ENCODE assay signal across 8 cellular contexts in genomic region chr16:67396159-67396774, GRCh38. TPM values are rescaled to one million over a fixed set of nuclear protein-coding genes. Genes with fewer than 3 reads are reported as not detected.
DNase-seq lines count a peak whose midpoint lies in the region; ATAC-seq and TF ChIP-seq lines count a peak whose summit lies in the region.

No MANE protein-coding gene starts in this region.

- intact Hi-C loops in right cardiac atrium (cut with DNase I) (loop anchor here in 1 of 4 donors (10.0 kb wide), 1 partner anchor 141 kb away; no protein-coding TSS in a partner anchor), sigmoid colon (cut with DNase I) (loop anchor here (5.0 kb wide), 2 partner anchors 119 to 149 kb away; partner anchors contain the start of genes FHOD1, PLEKHG4 and SLC9A5)

- TF ChIP-seq POLR2A in sigmoid colon (IDR thresholded peaks at IDR 0.05) = no peak

- no peaks in the 10 kb centered on the region for H3K27me3 ChIP-seq in adipocyte (replicated peaks; ENCODE audit: control insufficient read depth, insufficient read depth, low read length)
- no peaks in the 10 kb centered on the region for H3K27me3 ChIP-seq in right cardiac atrium (ENCODE audit: control insufficient read depth, insufficient read depth)
- H3K27me3 ChIP-seq in sigmoid colon = peaks cover 0 to 58% (median 26%) of the 10 kb centered on the region in 3 donors

- H3K4me3 ChIP-seq in adipocyte (ENCODE audit: low read length) = no peak overlapping the region
- no peak overlapping the region for H3K4me3 ChIP-seq in right cardiac atrium (ENCODE audit: low read length)
- H3K4me3 ChIP-seq in sigmoid colon = peak overlapping the region in 1 of 4 donors; percentile 15

- H3K4me1 ChIP-seq in adipocyte (ENCODE audit: control insufficient read depth, insufficient read depth, low read length) (peaks cover 25% of the 10 kb centered on the region), right cardiac atrium (ENCODE audit: control insufficient read depth, insufficient read depth, low read length) (peaks cover 22% of the 10 kb centered on the region), sigmoid colon (peaks cover 0 to 76% (median 63%) of the 10 kb centered on the region in 4 donors)

- WGBS in right cardiac atrium = 19% methylated on average over 27 of the region's 27 CpGs
- WGBS in sigmoid colon, 2 donors = 11 to 43% methylated on average over 27 of the region's 27 CpGs

- DNase-seq in COR-L47 (lab: John Stamatoyannopoulos, UW) (peak; percentile 99), NCI-H1436 treated with DMSO at 0.1 percent for 48 hours (lab: John Stamatoyannopoulos, UW) (peak; percentile 62), adipocyte (ENCODE audit: low read depth) (peak; percentile 48), right cardiac atrium (peak; percentile 94 to 96 (median 95)), sigmoid colon (peak; percentile 89), NOMO-1 (lab: John Stamatoyannopoulos, UW; ENCODE audit: unreplicated experiment in 2 of 2) (no peak)

- H3K9me3 ChIP-seq in adipocyte (ENCODE audit: control insufficient read depth, low read length) (no peaks in the 10 kb centered on the region), right cardiac atrium (ENCODE audit: control insufficient read depth, low read length) (no peaks in the 10 kb centered on the region), sigmoid colon (no peaks in the 10 kb centered on the region)

- ATAC-seq in right cardiac atrium (peak; percentile 51 to 78), GM21528 (IDR thresholded peaks at IDR 0.05; ENCODE audit: low FRiP score, unreplicated experiment) (no peak), GM21737 (IDR thresholded peaks at IDR 0.05; ENCODE audit: unreplicated experiment) (no peak)

- H3K36me3 ChIP-seq in adipocyte (ENCODE audit: control insufficient read depth, insufficient read depth, low read length, severe bottlenecking) = no peaks in the 10 kb centered on the region
- no peaks in the 10 kb centered on the region for H3K36me3 ChIP-seq in sigmoid colon

- H3K27ac ChIP-seq in right cardiac atrium (ENCODE audit: low read length) (peak overlapping the region; percentile 40), sigmoid colon (peak overlapping the region in 3 of 4 donors; percentile 42 to 70 (median 57))

- no peak overlapping the region for H3K9ac ChIP-seq in adipocyte (ENCODE audit: low read length)

- no peak for TF ChIP-seq CTCF in sigmoid colon (IDR thresholded peaks at IDR 0.05)

- no peak for TF ChIP-seq EP300 in sigmoid colon (IDR thresholded peaks at IDR 0.05)

RNA-seq across cellular contexts. Expression of gene TPPP3, which starts 3.0 kb away (rescaled TPM):
- 100 to 1,000 TPM in 1 of 4 donors, 10 to 100 TPM in 3; 21.9 to 183 (median 33.4) TPM for total RNA-seq in right cardiac atrium
- 64.6 TPM for polyA plus RNA-seq in right cardiac atrium
- 10 to 100 TPM in 3 of 4 donors, 1 to 10 TPM in 1; 8.1 to 27.4 (median 16.9) TPM for total RNA-seq in sigmoid colon
- 10 to 100 TPM in 1 of 3 donors, 1 to 10 TPM in 2; 2.4 to 13.6 (median 8.6) TPM for polyA plus RNA-seq in sigmoid colon

RNA-seq across cellular contexts. Expression of gene ZDHHC1, which starts 20.0 kb away (rescaled TPM):
- total RNA-seq in right cardiac atrium (10 to 100 TPM in 1 of 4 donors, 1 to 10 TPM in 3; 6.4 to 10.4 (median 6.4) TPM), sigmoid colon (10 to 100 TPM; 12.7 to 18.3 (median 16.1) TPM)
- polyA plus RNA-seq in right cardiac atrium (5.2 TPM), sigmoid colon (1 to 10 TPM; 4.2 to 6.6 (median 4.4) TPM)

RNA-seq across cellular contexts. Expression of gene HSD11B2, which starts 34.7 kb away (rescaled TPM):
- total RNA-seq in right cardiac atrium (1 to 10 TPM in 1 of 4 donors, under 1 TPM in 3; 0.42 to 1.6 (median 0.64) TPM), sigmoid colon (1 to 10 TPM in 2 of 4 donors, under 1 TPM in 1, not detected in 1; 0.14 to 3.9 (median 1.4) TPM)
- polyA plus RNA-seq in right cardiac atrium (0.38 TPM), sigmoid colon (100 to 1,000 TPM in 1 of 3 donors, 10 to 100 TPM in 2; 88.3 to 353 (median 90.4) TPM)

Comparison
In these comparisons a context has a peak if more than half of its experiments do, and no peak if none do; other contexts are left out.
1. DNase-seq: peak in COR-L47 (single experiment), NCI-H1436 treated with DMSO at 0.1 percent for 48 hours (single experiment), adipocyte (single experiment), right cardiac atrium (3 of 3) and sigmoid colon (single experiment); none in NOMO-1 (0 of 2).
2. ATAC-seq: peak in right cardiac atrium (2 of 2); none in GM21528 (single experiment) and GM21737 (single experiment).